ENCODE assay signal across 18 cellular contexts in genomic region chr18:35507623-35508022, GRCh38. TPM values are rescaled to one million over a fixed set of nuclear protein-coding genes. Genes with fewer than 3 reads are reported as not detected.
DNase-seq lines count a peak whose midpoint lies in the region; ATAC-seq and TF ChIP-seq lines count a peak whose summit lies in the region.
"Had no signal": no experiment of that assay in that cellular context is flagged by ENCODE, and none has a peak within 500 bp of the region (broad histone marks: within the 10 kb centered on the region; RNA-seq: fewer than 3 reads in every experiment).

No MANE protein-coding gene starts in this region.

- H3K36me3 ChIP-seq in Karpas-422 (ENCODE audit: insufficient read depth, low read length) (peaks cover 6% of the 10 kb centered on the region; the same call in 1 of the 2 replicates), ectodermal cell (ENCODE audit: control insufficient read depth, insufficient read depth, low read length) (no peaks in the 10 kb centered on the region), Peyer's patch (no peaks in the 10 kb centered on the region)
- H3K36me3 ChIP-seq: HAP-1, SJSA1 had no signal

- DNase-seq in Karpas-422 (no peak), left colon (no peak), renal cortical epithelial cell (ENCODE audit: low read depth) (peak; percentile 27), ACHN (no peak), dermis blood vessel endothelial cell (no peak), Peyer's patch (no peak)
- DNase-seq: AML-193, DMS79 treated with DMSO at 0.1 percent for 48 hours, NCI-H187, NCI-H2107, NCI-H2227 treated with DMSO at 0.1 percent for 48 hours, NCI-H510A treated with DMSO at 0.1 percent for 48 hours, NCI-H774 had no signal

- no peaks in the 10 kb centered on the region for H3K79me2 ChIP-seq in Karpas-422 (ENCODE audit: low read length)

- no peak for TF ChIP-seq CTCF in Peyer's patch (IDR thresholded peaks at IDR 0.05)

- no peak for TF ChIP-seq POLR2A in Peyer's patch (IDR thresholded peaks at IDR 0.05)

- peak overlapping the region; percentile 46; the same call in 1 of the 2 replicates for H2AFZ ChIP-seq in Karpas-422 (ENCODE audit: low read length)

- H3K4me3 ChIP-seq in Karpas-422 (ENCODE audit: low read length): no peak overlapping the region
- no peak overlapping the region for H3K4me3 ChIP-seq in ectodermal cell (ENCODE audit: insufficient read depth, low read depth, low read length)
- H3K4me3 ChIP-seq in Peyer's patch: no peak overlapping the region
- H3K4me3 ChIP-seq: HAP-1, SJSA1 had no signal

- H3K27ac ChIP-seq in Karpas-422 (ENCODE audit: low read length) (no peak overlapping the region), ectodermal cell (ENCODE audit: insufficient read depth, low read depth, low read length, poor library complexity, severe bottlenecking) (peak overlapping the region; percentile 2), Peyer's patch (no peak overlapping the region)
- H3K27ac ChIP-seq: C4-2B, SJSA1 had no signal

- WGBS in ectodermal cell, 2 experiments: 91 to 94% methylated on average over 3 of the region's 3 CpGs

- H3K9me2 ChIP-seq in Karpas-422 (replicated peaks; ENCODE audit: insufficient read depth, low read length): no peaks in the 10 kb centered on the region

- peaks cover 53% of the 10 kb centered on the region for H3K4me1 ChIP-seq in Karpas-422 (ENCODE audit: low read length)
- peaks cover 36% of the 10 kb centered on the region for H3K4me1 ChIP-seq in ectodermal cell (ENCODE audit: control insufficient read depth, insufficient read depth, low read length)
- no peaks in the 10 kb centered on the region for H3K4me1 ChIP-seq in Peyer's patch
- H3K4me1 ChIP-seq: HAP-1, SJSA1 had no signal

- in situ Hi-C loops in ACHN (cut with HindIII; ENCODE audit: low pct_ligation_motif_present, low pct_unique_long_range_greater_than_20kb, low sequenced_read_pairs): no loop called here

- H3K9ac ChIP-seq in Karpas-422 (ENCODE audit: low read length): no peak overlapping the region

- ATAC-seq in left colon (peak; percentile 32), HG02759 (IDR thresholded peaks at IDR 0.05; ENCODE audit: unreplicated experiment) (no peak)

- H3K4me2 ChIP-seq in Karpas-422 (ENCODE audit: low read depth, low read length, poor library complexity, severe bottlenecking): peak overlapping the region; percentile 28

- H3K27me3 ChIP-seq in Karpas-422 (ENCODE audit: low read length) (no peaks in the 10 kb centered on the region), ectodermal cell (ENCODE audit: control insufficient read depth, insufficient read depth, low read length, poor library complexity, severe bottlenecking) (no peaks in the 10 kb centered on the region), Peyer's patch (no peaks in the 10 kb centered on the region)

- intact Hi-C loops in left colon (cut with DNase I, micrococcal nuclease): loop anchor here in 1 of 2 donors (10.0 kb wide), 2 partner anchors 63 to 103 kb away; no protein-coding TSS in a partner anchor

- no peaks in the 10 kb centered on the region for H3K9me3 ChIP-seq in Karpas-422 (ENCODE audit: low read length)
- no peaks in the 10 kb centered on the region for H3K9me3 ChIP-seq in ectodermal cell (ENCODE audit: control insufficient read depth, low read length)
- H3K9me3 ChIP-seq in Peyer's patch: no peaks in the 10 kb centered on the region
- H3K9me3 ChIP-seq: HAP-1, SJSA1 had no signal

- no peaks in the 10 kb centered on the region for H4K20me1 ChIP-seq in Karpas-422 (ENCODE audit: insufficient read depth, low read depth, low read length)

RNA-seq across cellular contexts. Expression of gene INO80C, which starts 9.9 kb away (rescaled TPM):
- 83.4 and 108 TPM in 2 replicates for total RNA-seq in Karpas-422 (2014; rRNA removed; shearing (Covaris generic); ENCODE audit: low replicate concordance)
- polyA plus RNA-seq in ectodermal cell (2013, experiment 1 of 4): 35.6 TPM
- 39.5 TPM for polyA plus RNA-seq in ectodermal cell (2013, experiment 2 of 4)
- polyA plus RNA-seq in ectodermal cell (2013, experiment 3 of 4): 27.8 TPM
- 33.0 TPM for polyA plus RNA-seq in ectodermal cell (2013, experiment 4 of 4)
- total RNA-seq in left colon (10 to 100 TPM; 35.2 to 37.5 TPM), renal cortical epithelial cell (4.7 and 6.2 TPM in 2 replicates), dermis blood vessel endothelial cell (8.7 and 9.3 TPM in 2 replicates), Peyer's patch (10 to 100 TPM in 3 of 4 donors, 1 to 10 TPM in 1; 9.5 to 20.6 (median 17.1) TPM)
